ENCODE assay signal across 24 cellular contexts in the genomic region with DNA sequence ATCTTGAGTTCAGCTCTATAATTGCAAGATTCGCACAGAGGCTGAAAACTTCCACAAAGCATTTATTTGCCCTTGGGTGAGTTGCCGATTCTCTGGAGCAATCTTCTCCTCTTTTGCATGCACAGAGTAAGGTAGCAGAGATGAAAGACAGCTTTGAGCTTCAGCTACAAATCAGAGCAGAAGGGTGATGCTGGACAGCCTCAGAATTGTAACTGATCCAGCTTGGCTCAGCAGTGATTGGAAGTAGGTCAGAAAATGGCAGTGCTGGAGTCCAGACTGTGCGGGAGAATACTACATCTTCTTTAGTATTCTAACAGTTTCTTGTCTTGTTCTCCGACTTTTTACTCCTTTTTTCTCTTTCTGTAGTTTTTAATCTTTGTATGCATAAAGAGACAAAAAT. TPM values are rescaled to one million over a fixed set of nuclear protein-coding genes. Genes with fewer than 3 reads are reported as not detected.
"Had no signal": no experiment of that assay in that cellular context is flagged by ENCODE, and none has a peak within 500 bp of the region (broad histone marks: within the 10 kb centered on the region; RNA-seq: fewer than 3 reads in every experiment).

No MANE protein-coding gene starts in this region.

- DNase-seq: activated CD4-positive, alpha-beta T cell treated with anti-CD3 and anti-CD28 coated beads for 48 hours; activated CD4-positive, alpha-beta T cell treated with anti-CD3 and anti-CD28 coated beads, Interleukin-2, amount 50 U/mL, for 4 hours; activated CD4-positive, CD25-positive, alpha-beta regulatory T cell treated with anti-CD3 and anti-CD28 coated beads, Interleukin-2, amount 50 U/mL, for 72 hours; activated CD8-positive, alpha-beta memory T cell treated with anti-CD3 and anti-CD28 coated beads, Interleukin-2, amount 50 U/mL, for 48 hours; activated CD8-positive, alpha-beta T cell treated with anti-CD3 and anti-CD28 coated beads, Interleukin-2, amount 10 ng/mL, durations not matched to agents 7 days and 5 days; activated effector memory CD4-positive, alpha-beta T cell treated with Interleukin-2 at 50 U/mL for 16 hours; activated naive CD4-positive, alpha-beta T cell; activated T-cell treated with anti-CD3 and anti-CD28 coated beads, Interleukin-2, amount 50 U/mL, for 1 hour; MG63; MV-4-11; NCI-H1092 treated with DMSO at 0.1 percent for 48 hours; NCI-H1417 treated with DMSO at 0.1 percent for 48 hours; NCI-H1694; NCI-H2029; NCI-H2107; NCI-H345; NCI-H524; Peyer's patch; Right ventricle myocardium superior; T-helper 9 cell had no signal

- ATAC-seq: activated CD8-positive, alpha-beta T cell treated with anti-CD3 and anti-CD28 coated beads, Interleukin-2, amount 10 ng/mL, durations not matched to agents 7 days and 5 days; WTC11 had no signal

RNA-seq across cellular contexts. Expression of a gene that starts 55.4 kb away (rescaled TPM):
- total RNA-seq: activated CD8-positive, alpha-beta T cell treated with anti-CD3 and anti-CD28 coated beads, Interleukin-2, amount 10 ng/mL, durations not matched to agents 7 days and 5 days; activated T-helper 1 cell treated with anti-CD3 and anti-CD28 coated beads, Interleukin-12 subunit alpha, Interleukin-12 subunit beta, Interleukin-2, Interleukin-4 antibody, amounts not matched to agents 30 ng/mL and 10 ng/mL and 1 ng/mL, durations not matched to agents 14 hours and 24 hours and 36 hours; ascending aorta; Peyer's patch; Right ventricle myocardium superior; SK-MEL-5 had no signal
